Comparison of ENCODE assay signal across 17 cellular contexts in the genomic region with DNA sequence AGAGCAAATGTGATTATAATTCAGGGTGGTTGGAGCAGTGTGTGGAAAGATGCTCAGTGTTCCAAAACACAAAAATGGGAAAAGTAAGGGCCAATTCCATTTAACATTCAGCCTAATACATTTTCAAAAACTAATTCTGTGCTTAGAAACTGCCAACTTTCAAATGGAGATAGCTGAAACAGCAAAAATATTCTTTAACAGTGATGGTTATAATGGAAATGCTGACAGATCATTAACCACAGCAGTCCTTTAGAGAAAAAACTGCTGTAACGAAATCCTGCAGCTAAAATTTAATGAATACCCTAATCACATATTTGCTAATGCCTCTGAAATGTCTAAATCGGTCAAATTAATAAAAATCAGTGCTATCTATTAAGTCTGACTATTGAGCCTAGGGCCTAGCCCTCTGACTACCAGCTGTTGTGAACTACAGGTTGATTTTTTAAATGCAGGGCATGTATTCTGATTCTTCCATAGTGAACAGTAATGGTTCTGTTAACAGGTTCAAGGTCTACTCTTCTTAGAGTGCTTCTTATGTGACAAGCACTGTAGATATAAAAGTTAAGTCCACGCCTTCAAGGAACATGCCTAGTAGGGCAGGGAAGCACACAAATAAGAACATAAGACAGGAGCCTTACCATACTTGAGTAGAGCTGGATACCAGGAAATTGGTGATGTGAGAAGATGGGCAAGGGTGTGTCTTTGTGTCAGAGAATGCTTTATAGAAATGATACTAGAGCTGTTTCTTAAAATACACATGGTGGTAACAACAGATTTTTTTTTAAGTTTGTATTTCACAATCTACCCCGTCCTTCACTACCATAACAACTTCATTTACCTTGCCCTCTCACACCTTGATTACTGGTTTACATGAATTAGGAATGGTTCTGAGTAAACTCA.
"Had no signal": no experiment of that assay in that cellular context is flagged by ENCODE, and none has a peak within 500 bp of the region (broad histone marks: within the 10 kb centered on the region; RNA-seq: fewer than 3 reads in every experiment).

No MANE protein-coding gene starts in this region.

- H3K27ac ChIP-seq: adrenal gland, colonic mucosa, esophagus squamous epithelium, sigmoid colon, stomach, thoracic aorta, WERI-Rb-1 had no signal

- H3K4me3 Mint-ChIP-seq: natural killer cell had no signal

- H3K9me3 ChIP-seq: adrenal gland, colonic mucosa, sigmoid colon, stomach, thoracic aorta had no signal

- H3K27me3 Mint-ChIP-seq: progenitor cell of endocrine pancreas had no signal

- ATAC-seq: natural killer cell had no signal

- H3K27me3 ChIP-seq: adrenal gland, colonic mucosa, esophagus squamous epithelium, sigmoid colon, stomach had no signal

- H3K4me1 Mint-ChIP-seq: natural killer cell had no signal

- H3K27ac Mint-ChIP-seq: natural killer cell, progenitor cell of endocrine pancreas had no signal

- H3K9me3 Mint-ChIP-seq: natural killer cell had no signal

- H3K4me1 ChIP-seq: colonic mucosa, esophagus squamous epithelium, sigmoid colon, stomach had no signal

- H3K4me3 ChIP-seq: adrenal gland, colonic mucosa, esophagus squamous epithelium, sigmoid colon, stomach, thoracic aorta had no signal

- DNase-seq: activated CD4-positive, alpha-beta T cell treated with anti-CD3 and anti-CD28 coated beads for 4 hours; activated naive CD4-positive, alpha-beta T cell treated with anti-CD3 and anti-CD28 coated beads, Interleukin-2, amount 50 U/mL, for 16 hours; activated T-cell treated with anti-CD3 and anti-CD28 coated beads for 4 hours; adrenal gland; caudate nucleus; colonic mucosa; esophagus squamous epithelium; glutamatergic neuron; natural killer cell; occipital lobe; sigmoid colon; stimulated activated CD4-positive, alpha-beta T cell treated with anti-CD3 and anti-CD28 coated beads, Interleukin-4, amount 100 ng/mL, for 1 hour; stimulated activated CD8-positive, alpha-beta memory T cell treated with anti-CD3 and anti-CD28 coated beads, Interleukin-4, amount 100 ng/mL, for 48 hours; stomach; WERI-Rb-1 had no signal
